1 cellular context compared by ENCODE assay signal in the genomic region with DNA sequence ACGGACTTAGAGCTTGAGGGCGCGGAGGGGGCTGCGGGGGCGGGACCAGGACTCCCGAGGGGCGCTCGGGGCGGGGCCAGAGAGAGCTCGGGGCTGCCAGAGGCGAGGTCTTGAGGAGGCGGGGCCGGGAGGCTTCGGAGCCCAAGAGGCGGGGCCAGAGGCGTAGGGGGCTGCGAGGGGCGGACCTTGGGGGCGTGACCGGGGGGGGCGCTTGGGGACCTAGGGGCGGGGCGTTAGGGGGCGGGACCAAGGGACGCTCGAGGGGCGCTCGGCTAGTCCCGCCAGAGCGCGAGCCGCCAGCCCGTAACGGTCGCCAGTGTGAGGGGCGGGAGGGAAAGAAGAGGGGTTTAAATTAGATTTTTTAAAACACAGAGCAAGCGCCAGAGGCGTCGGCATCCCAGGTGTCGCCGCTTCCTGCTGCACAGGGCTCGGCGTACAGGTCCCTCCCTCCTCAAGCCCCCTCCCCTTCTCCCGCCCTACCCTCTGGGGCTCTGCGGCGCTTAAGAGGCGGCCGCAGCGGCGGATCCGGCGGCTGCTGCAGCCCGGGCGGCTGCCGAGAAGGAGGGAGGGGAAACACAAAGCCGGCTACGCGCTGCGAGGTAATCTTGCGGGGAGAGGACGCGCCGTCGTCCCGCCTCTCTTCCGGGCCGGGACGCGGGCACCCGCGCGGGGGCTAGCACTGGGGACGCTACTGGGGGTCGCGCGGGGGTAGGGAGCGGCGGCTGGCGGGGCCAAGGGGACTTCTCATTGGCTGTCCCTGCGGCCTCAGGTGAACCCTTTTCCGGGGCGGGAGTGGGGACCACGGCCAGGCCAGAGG.
A peak's percentile ranks its signal among the peaks of the same experiment; 100 is the strongest.
TF ChIP-seq lines count a peak whose summit lies in the region.

A gene with protein sequence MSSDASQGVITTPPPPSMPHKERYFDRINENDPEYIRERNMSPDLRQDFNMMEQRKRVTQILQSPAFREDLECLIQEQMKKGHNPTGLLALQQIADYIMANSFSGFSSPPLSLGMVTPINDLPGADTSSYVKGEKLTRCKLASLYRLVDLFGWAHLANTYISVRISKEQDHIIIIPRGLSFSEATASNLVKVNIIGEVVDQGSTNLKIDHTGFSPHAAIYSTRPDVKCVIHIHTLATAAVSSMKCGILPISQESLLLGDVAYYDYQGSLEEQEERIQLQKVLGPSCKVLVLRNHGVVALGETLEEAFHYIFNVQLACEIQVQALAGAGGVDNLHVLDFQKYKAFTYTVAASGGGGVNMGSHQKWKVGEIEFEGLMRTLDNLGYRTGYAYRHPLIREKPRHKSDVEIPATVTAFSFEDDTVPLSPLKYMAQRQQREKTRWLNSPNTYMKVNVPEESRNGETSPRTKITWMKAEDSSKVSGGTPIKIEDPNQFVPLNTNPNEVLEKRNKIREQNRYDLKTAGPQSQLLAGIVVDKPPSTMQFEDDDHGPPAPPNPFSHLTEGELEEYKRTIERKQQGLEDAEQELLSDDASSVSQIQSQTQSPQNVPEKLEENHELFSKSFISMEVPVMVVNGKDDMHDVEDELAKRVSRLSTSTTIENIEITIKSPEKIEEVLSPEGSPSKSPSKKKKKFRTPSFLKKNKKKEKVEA (plus strand): TSS at position 284 of the 817 bp plus-strand sequence. CDS start 92,670 bp downstream, outside the sequence.

TF ChIP-seq in HEK293, 187 proteins besides CTCF, POLR2A, EP300 and RAD21 (continued from another document and continues in another):
- TF ChIP-seq ZNF664 (tag by site-specific recombination; IDR thresholded peaks at IDR 0.05) (no peak), ZIC2 (tag by site-specific recombination; IDR thresholded peaks at IDR 0.05) (peak; percentile 63), ZNF707 (tag by site-specific recombination; IDR thresholded peaks at IDR 0.05) (no peak), ZNF768 (tag by site-specific recombination; IDR thresholded peaks at IDR 0.05) (no peak), ZNF623 (tag by site-specific recombination; IDR thresholded peaks at IDR 0.05) (no peak), MYNN (tag by site-specific recombination; IDR thresholded peaks at IDR 0.05; ENCODE audit: borderline replicate concordance) (no peak), ZNF670 (tag by site-specific recombination; IDR thresholded peaks at IDR 0.05; ENCODE audit: low read depth) (no peak), ZNF433 (tag by site-specific recombination; IDR thresholded peaks at IDR 0.05; ENCODE audit: low read depth) (no peak), ZNF16 (tag by site-specific recombination; IDR thresholded peaks at IDR 0.05; ENCODE audit: low read depth) (no peak), OSR2 (tag by site-specific recombination; IDR thresholded peaks at IDR 0.05) (peak; percentile 49; the same call in 1 of the 2 replicates), ZNF157 (tag by site-specific recombination; IDR thresholded peaks at IDR 0.05) (no peak), ZNF350 (tag by site-specific recombination; IDR thresholded peaks at IDR 0.05) (no peak), ZNF777 (tag by site-specific recombination; IDR thresholded peaks at IDR 0.05; ENCODE audit: borderline replicate concordance) (peak; percentile 49; the same call in 1 of the 2 replicates), ZNF366 (tag by site-specific recombination; conservative IDR thresholded peaks at IDR 0.05) (peak; percentile 44; the same call in 1 of the 2 replicates), ZNF776 (tag by site-specific recombination; IDR thresholded peaks at IDR 0.05; ENCODE audit: borderline replicate concordance) (no peak), FEZF1 (tag by site-specific recombination; IDR thresholded peaks at IDR 0.05) (no peak), ZXDB (tag by site-specific recombination; IDR thresholded peaks at IDR 0.05) (0 out of 2 replicates have a peak, but pooled peaks have one; percentile 54), ZNF658 (tag by site-specific recombination; IDR thresholded peaks at IDR 0.05) (no peak), GLI4 (tag by site-specific recombination; IDR thresholded peaks at IDR 0.05) (no peak), ZNF37A (tag by site-specific recombination; IDR thresholded peaks at IDR 0.05) (no peak), ZFP37 (tag by site-specific recombination; IDR thresholded peaks at IDR 0.05) (no peak), RBAK (tag by site-specific recombination; IDR thresholded peaks at IDR 0.05) (no peak), ZNF169 (tag by site-specific recombination; IDR thresholded peaks at IDR 0.05) (no peak), ZNF571 (tag by site-specific recombination; IDR thresholded peaks at IDR 0.05) (no peak), OVOL3 (tag by site-specific recombination; IDR thresholded peaks at IDR 0.05) (no peak), ZNF121 (tag by site-specific recombination; IDR thresholded peaks at IDR 0.05) (no peak), ZNF48 (tag by site-specific recombination; IDR thresholded peaks at IDR 0.05) (no peak), ZFHX2 (tag by site-specific recombination; conservative IDR thresholded peaks at IDR 0.05) (no peak; the same call in 1 of the 2 replicates), ZNF202 (tag by site-specific recombination; IDR thresholded peaks at IDR 0.05; ENCODE audit: borderline replicate concordance) (no peak), ZNF510 (tag by site-specific recombination; IDR thresholded peaks at IDR 0.05; ENCODE audit: insufficient replicate concordance) (no peak), ZNF112 (tag by site-specific recombination; IDR thresholded peaks at IDR 0.05) (no peak), HOXA7 (CRISPR knock-in tag; IDR thresholded peaks at IDR 0.05; ENCODE audit: borderline replicate concordance) (no peak), ZNF138 (tag by site-specific recombination; IDR thresholded peaks at IDR 0.05; ENCODE audit: borderline replicate concordance) (no peak), IKZF3 (tag by site-specific recombination; IDR thresholded peaks at IDR 0.05) (no peak), ZNF610 (tag by site-specific recombination; IDR thresholded peaks at IDR 0.05; ENCODE audit: borderline replicate concordance) (peak; percentile 59; the same call in 1 of the 2 replicates), ZNF24 (tag by site-specific recombination; IDR thresholded peaks at IDR 0.05) (peak; percentile 57; the same call in 1 of the 2 replicates), ZNF473 (tag by site-specific recombination; IDR thresholded peaks at IDR 0.05) (no peak), SP7 (tag by site-specific recombination; IDR thresholded peaks at IDR 0.05) (peak; percentile 62), GLIS2 (tag by site-specific recombination; IDR thresholded peaks at IDR 0.05) (peak; percentile 100), ZNF701 (tag by site-specific recombination; IDR thresholded peaks at IDR 0.05) (no peak), ZNF76 (tag by site-specific recombination; IDR thresholded peaks at IDR 0.05; ENCODE audit: borderline replicate concordance, low read depth) (peak; percentile 78)
- TF ChIP-seq, protein P1, sequence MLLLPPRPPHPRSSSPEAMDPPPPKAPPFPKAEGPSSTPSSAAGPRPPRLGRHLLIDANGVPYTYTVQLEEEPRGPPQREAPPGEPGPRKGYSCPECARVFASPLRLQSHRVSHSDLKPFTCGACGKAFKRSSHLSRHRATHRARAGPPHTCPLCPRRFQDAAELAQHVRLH (tag by site-specific recombination; IDR thresholded peaks at IDR 0.05): no peak
- TF ChIP-seq, protein P2, sequence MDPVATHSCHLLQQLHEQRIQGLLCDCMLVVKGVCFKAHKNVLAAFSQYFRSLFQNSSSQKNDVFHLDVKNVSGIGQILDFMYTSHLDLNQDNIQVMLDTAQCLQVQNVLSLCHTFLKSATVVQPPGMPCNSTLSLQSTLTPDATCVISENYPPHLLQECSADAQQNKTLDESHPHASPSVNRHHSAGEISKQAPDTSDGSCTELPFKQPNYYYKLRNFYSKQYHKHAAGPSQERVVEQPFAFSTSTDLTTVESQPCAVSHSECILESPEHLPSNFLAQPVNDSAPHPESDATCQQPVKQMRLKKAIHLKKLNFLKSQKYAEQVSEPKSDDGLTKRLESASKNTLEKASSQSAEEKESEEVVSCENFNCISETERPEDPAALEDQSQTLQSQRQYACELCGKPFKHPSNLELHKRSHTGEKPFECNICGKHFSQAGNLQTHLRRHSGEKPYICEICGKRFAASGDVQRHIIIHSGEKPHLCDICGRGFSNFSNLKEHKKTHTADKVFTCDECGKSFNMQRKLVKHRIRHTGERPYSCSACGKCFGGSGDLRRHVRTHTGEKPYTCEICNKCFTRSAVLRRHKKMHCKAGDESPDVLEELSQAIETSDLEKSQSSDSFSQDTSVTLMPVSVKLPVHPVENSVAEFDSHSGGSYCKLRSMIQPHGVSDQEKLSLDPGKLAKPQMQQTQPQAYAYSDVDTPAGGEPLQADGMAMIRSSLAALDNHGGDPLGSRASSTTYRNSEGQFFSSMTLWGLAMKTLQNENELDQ (tag by site-specific recombination; IDR thresholded peaks at IDR 0.05; ENCODE audit: low read depth): no peak
- TF ChIP-seq, protein P3, sequence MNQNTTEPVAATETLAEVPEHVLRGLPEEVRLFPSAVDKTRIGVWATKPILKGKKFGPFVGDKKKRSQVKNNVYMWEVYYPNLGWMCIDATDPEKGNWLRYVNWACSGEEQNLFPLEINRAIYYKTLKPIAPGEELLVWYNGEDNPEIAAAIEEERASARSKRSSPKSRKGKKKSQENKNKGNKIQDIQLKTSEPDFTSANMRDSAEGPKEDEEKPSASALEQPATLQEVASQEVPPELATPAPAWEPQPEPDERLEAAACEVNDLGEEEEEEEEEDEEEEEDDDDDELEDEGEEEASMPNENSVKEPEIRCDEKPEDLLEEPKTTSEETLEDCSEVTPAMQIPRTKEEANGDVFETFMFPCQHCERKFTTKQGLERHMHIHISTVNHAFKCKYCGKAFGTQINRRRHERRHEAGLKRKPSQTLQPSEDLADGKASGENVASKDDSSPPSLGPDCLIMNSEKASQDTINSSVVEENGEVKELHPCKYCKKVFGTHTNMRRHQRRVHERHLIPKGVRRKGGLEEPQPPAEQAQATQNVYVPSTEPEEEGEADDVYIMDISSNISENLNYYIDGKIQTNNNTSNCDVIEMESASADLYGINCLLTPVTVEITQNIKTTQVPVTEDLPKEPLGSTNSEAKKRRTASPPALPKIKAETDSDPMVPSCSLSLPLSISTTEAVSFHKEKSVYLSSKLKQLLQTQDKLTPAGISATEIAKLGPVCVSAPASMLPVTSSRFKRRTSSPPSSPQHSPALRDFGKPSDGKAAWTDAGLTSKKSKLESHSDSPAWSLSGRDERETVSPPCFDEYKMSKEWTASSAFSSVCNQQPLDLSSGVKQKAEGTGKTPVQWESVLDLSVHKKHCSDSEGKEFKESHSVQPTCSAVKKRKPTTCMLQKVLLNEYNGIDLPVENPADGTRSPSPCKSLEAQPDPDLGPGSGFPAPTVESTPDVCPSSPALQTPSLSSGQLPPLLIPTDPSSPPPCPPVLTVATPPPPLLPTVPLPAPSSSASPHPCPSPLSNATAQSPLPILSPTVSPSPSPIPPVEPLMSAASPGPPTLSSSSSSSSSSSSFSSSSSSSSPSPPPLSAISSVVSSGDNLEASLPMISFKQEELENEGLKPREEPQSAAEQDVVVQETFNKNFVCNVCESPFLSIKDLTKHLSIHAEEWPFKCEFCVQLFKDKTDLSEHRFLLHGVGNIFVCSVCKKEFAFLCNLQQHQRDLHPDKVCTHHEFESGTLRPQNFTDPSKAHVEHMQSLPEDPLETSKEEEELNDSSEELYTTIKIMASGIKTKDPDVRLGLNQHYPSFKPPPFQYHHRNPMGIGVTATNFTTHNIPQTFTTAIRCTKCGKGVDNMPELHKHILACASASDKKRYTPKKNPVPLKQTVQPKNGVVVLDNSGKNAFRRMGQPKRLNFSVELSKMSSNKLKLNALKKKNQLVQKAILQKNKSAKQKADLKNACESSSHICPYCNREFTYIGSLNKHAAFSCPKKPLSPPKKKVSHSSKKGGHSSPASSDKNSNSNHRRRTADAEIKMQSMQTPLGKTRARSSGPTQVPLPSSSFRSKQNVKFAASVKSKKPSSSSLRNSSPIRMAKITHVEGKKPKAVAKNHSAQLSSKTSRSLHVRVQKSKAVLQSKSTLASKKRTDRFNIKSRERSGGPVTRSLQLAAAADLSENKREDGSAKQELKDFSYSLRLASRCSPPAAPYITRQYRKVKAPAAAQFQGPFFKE (tag by site-specific recombination; IDR thresholded peaks at IDR 0.05; ENCODE audit: borderline replicate concordance): no peak
- TF ChIP-seq, protein P4, sequence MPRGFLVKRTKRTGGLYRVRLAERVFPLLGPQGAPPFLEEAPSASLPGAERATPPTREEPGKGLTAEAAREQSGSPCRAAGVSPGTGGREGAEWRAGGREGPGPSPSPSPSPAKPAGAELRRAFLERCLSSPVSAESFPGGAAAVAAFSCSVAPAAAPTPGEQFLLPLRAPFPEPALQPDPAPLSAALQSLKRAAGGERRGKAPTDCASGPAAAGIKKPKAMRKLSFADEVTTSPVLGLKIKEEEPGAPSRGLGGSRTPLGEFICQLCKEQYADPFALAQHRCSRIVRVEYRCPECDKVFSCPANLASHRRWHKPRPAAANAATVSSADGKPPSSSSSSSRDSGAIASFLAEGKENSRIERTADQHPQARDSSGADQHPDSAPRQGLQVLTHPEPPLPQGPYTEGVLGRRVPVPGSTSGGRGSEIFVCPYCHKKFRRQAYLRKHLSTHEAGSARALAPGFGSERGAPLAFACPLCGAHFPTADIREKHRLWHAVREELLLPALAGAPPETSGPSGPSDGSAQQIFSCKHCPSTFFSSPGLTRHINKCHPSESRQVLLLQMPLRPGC (tag by site-specific recombination; IDR thresholded peaks at IDR 0.05): 0 out of 2 replicates have a peak, but pooled peaks have one; percentile 17
- TF ChIP-seq, protein P5, sequence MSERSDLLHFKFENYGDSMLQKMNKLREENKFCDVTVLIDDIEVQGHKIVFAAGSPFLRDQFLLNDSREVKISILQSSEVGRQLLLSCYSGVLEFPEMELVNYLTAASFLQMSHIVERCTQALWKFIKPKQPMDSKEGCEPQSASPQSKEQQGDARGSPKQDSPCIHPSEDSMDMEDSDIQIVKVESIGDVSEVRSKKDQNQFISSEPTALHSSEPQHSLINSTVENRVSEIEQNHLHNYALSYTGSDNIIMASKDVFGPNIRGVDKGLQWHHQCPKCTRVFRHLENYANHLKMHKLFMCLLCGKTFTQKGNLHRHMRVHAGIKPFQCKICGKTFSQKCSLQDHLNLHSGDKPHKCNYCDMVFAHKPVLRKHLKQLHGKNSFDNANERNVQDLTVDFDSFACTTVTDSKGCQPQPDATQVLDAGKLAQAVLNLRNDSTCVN (tag by site-specific recombination; optimal IDR thresholded peaks at IDR 0.05): peak; percentile 99
- TF ChIP-seq, protein P6, sequence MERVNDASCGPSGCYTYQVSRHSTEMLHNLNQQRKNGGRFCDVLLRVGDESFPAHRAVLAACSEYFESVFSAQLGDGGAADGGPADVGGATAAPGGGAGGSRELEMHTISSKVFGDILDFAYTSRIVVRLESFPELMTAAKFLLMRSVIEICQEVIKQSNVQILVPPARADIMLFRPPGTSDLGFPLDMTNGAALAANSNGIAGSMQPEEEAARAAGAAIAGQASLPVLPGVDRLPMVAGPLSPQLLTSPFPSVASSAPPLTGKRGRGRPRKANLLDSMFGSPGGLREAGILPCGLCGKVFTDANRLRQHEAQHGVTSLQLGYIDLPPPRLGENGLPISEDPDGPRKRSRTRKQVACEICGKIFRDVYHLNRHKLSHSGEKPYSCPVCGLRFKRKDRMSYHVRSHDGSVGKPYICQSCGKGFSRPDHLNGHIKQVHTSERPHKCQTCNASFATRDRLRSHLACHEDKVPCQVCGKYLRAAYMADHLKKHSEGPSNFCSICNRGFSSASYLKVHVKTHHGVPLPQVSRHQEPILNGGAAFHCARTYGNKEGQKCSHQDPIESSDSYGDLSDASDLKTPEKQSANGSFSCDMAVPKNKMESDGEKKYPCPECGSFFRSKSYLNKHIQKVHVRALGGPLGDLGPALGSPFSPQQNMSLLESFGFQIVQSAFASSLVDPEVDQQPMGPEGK (tag by site-specific recombination; IDR thresholded peaks at IDR 0.05): peak; percentile 97
